In genomic region chr1:24694380-24694843, GRCh38 we compare ENCODE assay signal across 8 cellular contexts. TPM values are rescaled to one million over a fixed set of nuclear protein-coding genes. Genes with fewer than 3 reads are reported as not detected.
DNase-seq lines count a peak whose midpoint lies in the region; ATAC-seq, FAIRE-seq and TF ChIP-seq lines count a peak whose summit lies in the region.

No MANE protein-coding gene starts in this region.

- no peak overlapping the region for H3K4me3 ChIP-seq in endothelial cell of umbilical vein (replicated peaks in 1 of 3; ENCODE audit: insufficient read depth in 1 of 3, low read depth in 1 of 3, low read length in 3 of 3)
- no peak overlapping the region for H3K4me3 ChIP-seq in small intestine (ENCODE audit: low read depth in 1 of 2, low read length in 2 of 2)
- no peak overlapping the region for H3K4me3 ChIP-seq in ovary

- CTCF ChIA-PET in endothelial cell of umbilical vein (lab: Charles Lee): interaction anchor here (0.8 to 1.3 kb wide), 3 partner anchors 51 to 140 kb away, joined by 3 to 6 read pairs (median 5); partner anchors contain the start of gene CLIC4

- intact Hi-C loops in endothelial cell of umbilical vein (cut with micrococcal nuclease) (no loop called here), ovary (cut with DNase I) (loop anchor here in 1 of 4 donors (5.0 kb wide), 1 partner anchor 133 kb away; no protein-coding TSS in a partner anchor)

- no peak for TF ChIP-seq POLR2A in endothelial cell of umbilical vein (IDR thresholded peaks at IDR 0.05; ENCODE audit: low read depth, low read length)
- no peak for TF ChIP-seq POLR2A in ovary (IDR thresholded peaks at IDR 0.05)

- H3K79me2 ChIP-seq in endothelial cell of umbilical vein (ENCODE audit: control insufficient read depth, insufficient read depth, low read length): no peaks in the 10 kb centered on the region

- no peak for TF ChIP-seq CTCF in endothelial cell of umbilical vein (IDR thresholded peaks at IDR 0.05; ENCODE audit: extremely low read depth in 1 of 2, insufficient read depth in 1 of 2, low read depth in 1 of 2, low read length in 2 of 2)
- TF ChIP-seq CTCF in ovary (IDR thresholded peaks at IDR 0.05): no peak

- dilution Hi-C loops in endothelial cell of umbilical vein (cut with MboI; ENCODE audit: extremely low pct_ligation_motif_present, low sequenced_read_pairs): no loop called here

- WGBS in small intestine, 3 donors: 26 to 33% (median 31%) methylated on average over 6 of the region's 6 CpGs
- WGBS in ovary, 3 donors: 41 to 47% (median 41%) methylated on average over 6 of the region's 6 CpGs

- FAIRE-seq in endothelial cell of umbilical vein (lab: Jason Lieb, UNC) (peak; percentile 43), small intestine (lab: Jason Lieb, UNC) (no peak)

- TF ChIP-seq EP300 in ovary (IDR thresholded peaks at IDR 0.05): no peak

- POLR2A ChIA-PET in endothelial cell of umbilical vein (lab: Charles Lee): no interaction called here

- no peaks in the 10 kb centered on the region for H3K36me3 ChIP-seq in endothelial cell of umbilical vein (ENCODE audit: control insufficient read depth in 2 of 2, extremely low read depth in 1 of 2, insufficient read depth in 2 of 2, low read length in 2 of 2)
- H3K36me3 ChIP-seq in small intestine (ENCODE audit: control insufficient read depth in 2 of 2, insufficient read depth in 2 of 2, low read length in 2 of 2): no peaks in the 10 kb centered on the region
- no peaks in the 10 kb centered on the region for H3K36me3 ChIP-seq in ovary

- no peaks in the 10 kb centered on the region for H3K9me1 ChIP-seq in endothelial cell of umbilical vein (replicated peaks; ENCODE audit: control insufficient read depth, extremely low read depth, insufficient read depth, low read length)

- H3K27ac ChIP-seq in endothelial cell of umbilical vein (ENCODE audit: insufficient read depth, low read depth, low read length) (no peak overlapping the region), small intestine (ENCODE audit: low read depth in 1 of 2, low read length in 1 of 2) (peak overlapping the region in 1 of 2 donors; percentile 26), ovary (no peak overlapping the region)

- ATAC-seq in GM21360 (IDR thresholded peaks at IDR 0.05; ENCODE audit: unreplicated experiment) (peak; percentile 41), GM18519 (IDR thresholded peaks at IDR 0.05; ENCODE audit: low FRiP score, unreplicated experiment) (no peak), HG03571 (IDR thresholded peaks at IDR 0.05; ENCODE audit: unreplicated experiment) (no peak)

- no peak overlapping the region for H3K4me2 ChIP-seq in endothelial cell of umbilical vein (ENCODE audit: insufficient read depth, low read length)

- H3K9me3 ChIP-seq in endothelial cell of umbilical vein (replicated peaks; ENCODE audit: control insufficient read depth, insufficient read depth, low read length) (no peaks in the 10 kb centered on the region), small intestine (ENCODE audit: control insufficient read depth, low read depth) (no peaks in the 10 kb centered on the region), ovary (no peaks in the 10 kb centered on the region)

- H3K27me3 ChIP-seq in endothelial cell of umbilical vein (ENCODE audit: control insufficient read depth in 2 of 2, insufficient read depth in 2 of 2, low read length in 2 of 2) (no peaks in the 10 kb centered on the region), small intestine (ENCODE audit: control insufficient read depth in 2 of 2, insufficient read depth in 2 of 2, low read length in 2 of 2) (no peaks in the 10 kb centered on the region), ovary (no peaks in the 10 kb centered on the region)

- H3K9ac ChIP-seq in endothelial cell of umbilical vein (replicated peaks; ENCODE audit: extremely low read depth, insufficient read depth, low read length): no peak overlapping the region

- H4K20me1 ChIP-seq in endothelial cell of umbilical vein (replicated peaks; ENCODE audit: control insufficient read depth, extremely low read depth, insufficient read depth, low read length): no peaks in the 10 kb centered on the region

- BruUV-seq in endothelial cell of umbilical vein (replicated peaks; lab: Mats Ljungman, UMichigan): no TSS peak

- peak; percentile 81 for DNase-seq in NCI-H2107 (lab: John Stamatoyannopoulos, UW)
- DNase-seq in endothelial cell of umbilical vein (ENCODE audit: low read depth, low spot score): no peak
- DNase-seq in small intestine: peak; percentile 20
- DNase-seq in ovary: no peak
- no peak for DNase-seq in activated naive CD4-positive, alpha-beta T cell treated with Interleukin-2 at 50 U/mL for 16 hours

- H2AFZ ChIP-seq in endothelial cell of umbilical vein (ENCODE audit: low read depth, low read length): peak overlapping the region; percentile 62

- peaks cover 19% of the 10 kb centered on the region for H3K4me1 ChIP-seq in endothelial cell of umbilical vein (ENCODE audit: control insufficient read depth, extremely low read depth, insufficient read depth, low read length)
- no peaks in the 10 kb centered on the region for H3K4me1 ChIP-seq in small intestine (ENCODE audit: control insufficient read depth in 2 of 2, insufficient read depth in 1 of 2, low read depth in 1 of 2, low read length in 1 of 2)
- H3K4me1 ChIP-seq in ovary (ENCODE audit: insufficient read depth): peaks cover 2% of the 10 kb centered on the region

TF ChIP-seq in endothelial cell of umbilical vein, 7 proteins besides CTCF, POLR2A, EP300 and RAD21:
- TF ChIP-seq JUN (IDR thresholded peaks at IDR 0.05; ENCODE audit: borderline replicate concordance, insufficient read depth, insufficient read length, low read depth) (no peak), GATA2 (IDR thresholded peaks at IDR 0.05; ENCODE audit: insufficient read depth, insufficient read length, low read depth, low read length) (no peak), POLR2AphosphoS5 (IDR thresholded peaks at IDR 0.05; ENCODE audit: insufficient read depth, low read depth, low read length) (no peak), FOS (IDR thresholded peaks at IDR 0.05; ENCODE audit: borderline replicate concordance, insufficient read depth, low read length) (no peak), MAX (IDR thresholded peaks at IDR 0.05; ENCODE audit: insufficient read depth, insufficient read length) (no peak), MYC (IDR thresholded peaks at IDR 0.05; ENCODE audit: low read depth, low read length) (no peak), EZH2 (IDR thresholded peaks at IDR 0.05; ENCODE audit: borderline replicate concordance, low read depth, low read length, severe bottlenecking) (no peak)

RNA-seq across cellular contexts. Expression of gene CLIC4, which starts 50.8 kb away (rescaled TPM):
- total RNA-seq in endothelial cell of umbilical vein: 330 and 333 TPM in 2 replicates
- 76.6 and 97.5 TPM in 2 replicates for polyA plus RNA-seq in endothelial cell of umbilical vein
- polyA plus RNA-seq in endothelial cell of umbilical vein (2011; cell fraction: cytosol; rRNA removed): 122 and 128 TPM in 2 replicates
- polyA plus RNA-seq in endothelial cell of umbilical vein (2011; cell fraction: nucleus; rRNA removed): 67.0 and 84.4 TPM in 2 replicates
- polyA plus RNA-seq in endothelial cell of umbilical vein (2012): 156 and 227 TPM in 2 replicates
- 74.9 and 89.1 TPM in 2 replicates for polyA minus RNA-seq in endothelial cell of umbilical vein
- polyA minus RNA-seq in endothelial cell of umbilical vein (2011; cell fraction: cytosol; rRNA and poly(A)+ RNA removed): 65.3 TPM
- 74.6 and 101 TPM in 2 replicates for polyA minus RNA-seq in endothelial cell of umbilical vein (2011; cell fraction: nucleus; rRNA and poly(A)+ RNA removed)
- polyA plus RNA-seq in small intestine: 10 to 100 TPM in 2 of 3 donors, 1 to 10 TPM in 1; 2.0 to 47.4 (median 13.2) TPM
- total RNA-seq in ovary: 100 to 1,000 TPM in 5 of 7 donors, 10 to 100 TPM in 2; 73.6 to 185 (median 125) TPM
- polyA plus RNA-seq in ovary: 100 to 1,000 TPM in 1 of 2 donors, 10 to 100 TPM in 1; 53.6 to 209 TPM

RNA-seq across cellular contexts. Expression of gene SRRM1, which starts 51.3 kb away (rescaled TPM):
- total RNA-seq in endothelial cell of umbilical vein (157 and 163 TPM in 2 replicates), ovary (100 to 1,000 TPM; 108 to 154 (median 123) TPM)
- polyA plus RNA-seq in endothelial cell of umbilical vein (30.9 and 39.7 TPM in 2 replicates), small intestine (10 to 100 TPM; 24.0 to 38.8 (median 29.7) TPM), ovary (100 to 1,000 TPM in 1 of 2 donors, 10 to 100 TPM in 1; 74.9 to 128 TPM)
- 48.0 and 64.2 TPM in 2 replicates for polyA plus RNA-seq in endothelial cell of umbilical vein (2011; cell fraction: cytosol; rRNA removed)
- 124 and 146 TPM in 2 replicates for polyA plus RNA-seq in endothelial cell of umbilical vein (2011; cell fraction: nucleus; rRNA removed)
- 47.7 and 57.8 TPM in 2 replicates for polyA plus RNA-seq in endothelial cell of umbilical vein (2012)
- 58.9 and 66.5 TPM in 2 replicates for polyA minus RNA-seq in endothelial cell of umbilical vein
- polyA minus RNA-seq in endothelial cell of umbilical vein (2011; cell fraction: cytosol; rRNA and poly(A)+ RNA removed): 36.9 TPM
- 109 and 157 TPM in 2 replicates for polyA minus RNA-seq in endothelial cell of umbilical vein (2011; cell fraction: nucleus; rRNA and poly(A)+ RNA removed)

Comparison
In these comparisons a context has a peak if more than half of its experiments do, and no peak if none do; other contexts are left out.
1. DNase-seq: peak in NCI-H2107 (single experiment) and small intestine (single experiment); none in endothelial cell of umbilical vein (single experiment), ovary (0 of 5) and activated naive CD4-positive, alpha-beta T cell treated with Interleukin-2 at 50 U/mL for 16 hours (single experiment).